Comparison of ENCODE assay signal across 18 cellular contexts in the genomic region with DNA sequence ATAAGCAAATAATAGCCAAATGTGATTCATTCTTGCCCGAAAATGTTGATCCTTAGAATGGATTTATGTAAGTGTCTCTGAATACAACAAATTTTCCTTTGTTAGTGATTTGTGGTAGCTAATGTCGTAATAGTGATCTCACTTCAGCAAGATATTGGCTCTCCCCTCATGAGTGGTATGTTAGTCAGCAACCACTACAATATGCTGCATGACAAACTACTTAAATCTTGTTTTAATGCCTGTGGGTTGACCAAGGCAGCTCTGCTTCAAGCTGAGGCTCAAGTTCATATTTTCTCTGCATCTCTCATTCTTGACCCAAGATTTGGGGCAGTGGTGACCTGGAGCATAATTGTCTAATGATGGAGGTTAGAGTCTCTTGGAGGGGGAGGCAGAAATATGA. TPM values are rescaled to one million over a fixed set of nuclear protein-coding genes. Genes with fewer than 3 reads are reported as not detected.
DNase-seq lines count a peak whose midpoint lies in the region; ATAC-seq, FAIRE-seq and TF ChIP-seq lines count a peak whose summit lies in the region.
"Had no signal": no experiment of that assay in that cellular context is flagged by ENCODE, and none has a peak within 500 bp of the region (broad histone marks: within the 10 kb centered on the region; RNA-seq: fewer than 3 reads in every experiment).

No MANE protein-coding gene starts in this region.

- CTCF ChIA-PET in BJ (lab: Yijun Ruan, JAX): interaction anchor here (0.7 to 2.5 kb wide), 8 partner anchors 11 to 77 kb away, joined by 3 to 12 read pairs (median 4); no protein-coding TSS in a partner anchor

- peak overlapping the region; percentile 79 for H3K9ac ChIP-seq in mesenchymal stem cell (ENCODE audit: low read length)

- H3K23ac ChIP-seq in mesenchymal stem cell (ENCODE audit: low read length in 2 of 2): no peak overlapping the region

- H2AFZ ChIP-seq in mesenchymal stem cell (ENCODE audit: low read depth, low read length): no peak overlapping the region

- no peak overlapping the region for H4K91ac ChIP-seq in mesenchymal stem cell (ENCODE audit: low read length)

- H2BK120ac ChIP-seq in mesenchymal stem cell (ENCODE audit: low read depth, low read length): no peak overlapping the region

- H3K36me3 ChIP-seq in BJ (ENCODE audit: control insufficient read depth, insufficient read depth, low read length) (no peaks in the 10 kb centered on the region), bronchial epithelial cell (ENCODE audit: control insufficient read depth, insufficient read depth, low read length) (no peaks in the 10 kb centered on the region), mesenchymal stem cell (ENCODE audit: control insufficient read depth in 1 of 2, insufficient read depth in 2 of 2, low read depth in 1 of 2, low read length in 2 of 2) (no peaks in the 10 kb centered on the region)
- H3K36me3 ChIP-seq: gastroesophageal sphincter, HAP-1 had no signal

- H3K4me3 Mint-ChIP-seq in activated T-helper 2 cell treated with anti-CD3 and anti-CD28 coated beads, Interferon-gamma antibody, Interleukin-2, Interleukin-4, amounts not matched to agents 10 μg/mL and 5 μg/mL and 100 μg/mL, durations not matched to agents 14 hours and 24 hours and 36 hours (ENCODE audit: low read depth): no peak overlapping the region
- H3K4me3 Mint-ChIP-seq: activated B cell treated with CpG ODN at 0.5 μM for 24 hours; central memory CD8-positive, alpha-beta T cell; neural crest cell had no signal

- H2BK15ac ChIP-seq in mesenchymal stem cell (ENCODE audit: low read depth, poor library complexity, severe bottlenecking): no peak overlapping the region

- POLR2A ChIA-PET in BJ (lab: Charles Lee): interaction anchor here (1.0 kb wide), 1 partner anchor 10 kb away, joined by 3 read pairs; no protein-coding TSS in a partner anchor

- FAIRE-seq in bronchial epithelial cell (lab: Jason Lieb, UNC): no peak

- no peaks in the 10 kb centered on the region for H3K27me3 Mint-ChIP-seq in activated T-helper 2 cell treated with anti-CD3 and anti-CD28 coated beads, Interferon-gamma antibody, Interleukin-2, Interleukin-4, amounts not matched to agents 10 μg/mL and 5 μg/mL and 100 μg/mL, durations not matched to agents 14 hours and 24 hours and 36 hours (ENCODE audit: low read depth)

- no peak overlapping the region for H4K8ac ChIP-seq in mesenchymal stem cell (ENCODE audit: low read length)

- H3K9me3 ChIP-seq in mesenchymal stem cell (ENCODE audit: control insufficient read depth, low read length): no peaks in the 10 kb centered on the region
- H3K9me3 ChIP-seq: gastroesophageal sphincter, HAP-1 had no signal

- H3K14ac ChIP-seq in mesenchymal stem cell (ENCODE audit: low read length in 2 of 2): no peak overlapping the region

- H3K4me3 ChIP-seq in BJ (ENCODE audit: low read depth, low read length) (no peak overlapping the region), bronchial epithelial cell (ENCODE audit: low read depth, low read length) (no peak overlapping the region), mesenchymal stem cell (ENCODE audit: insufficient read depth in 1 of 2, low read depth in 1 of 2, low read length in 2 of 2) (no peak overlapping the region)
- H3K4me3 ChIP-seq: gastroesophageal sphincter, HAP-1 had no signal

- H2AK5ac ChIP-seq in mesenchymal stem cell (ENCODE audit: low read length, severe bottlenecking): no peak overlapping the region

- H3K4me1 ChIP-seq in mesenchymal stem cell (ENCODE audit: control insufficient read depth, insufficient read depth, low read depth, low read length): peaks cover 1% of the 10 kb centered on the region
- H3K4me1 ChIP-seq: HAP-1 had no signal

- WGBS in mesenchymal stem cell: 0% methylated on average over 1 of the region's 2 CpGs

- DNase-seq in BJ (ENCODE audit: low read depth): peak; percentile 95
- peak; percentile 93 for DNase-seq in M059J (ENCODE audit: low read depth)
- peak; percentile 99 for DNase-seq in bronchial epithelial cell (ENCODE audit: low read depth)
- DNase-seq in mesenchymal stem cell: peak; percentile 96
- DNase-seq in NCI-H748 treated with DMSO at 0.1 percent for 48 hours (lab: John Stamatoyannopoulos, UW): no peak
- DNase-seq in NCI-H82 treated with DMSO at 0.1 percent for 48 hours (lab: John Stamatoyannopoulos, UW; ENCODE audit: unreplicated experiment): no peak
- no peak for DNase-seq in activated T-helper 2 cell treated with anti-CD3 and anti-CD28 coated beads, Interferon-gamma antibody, Interleukin-2, Interleukin-4, amounts not matched to agents 10 μg/mL and 5 μg/mL and 100 μg/mL, durations not matched to agents 14 hours and 24 hours and 36 hours (ENCODE audit: low spot score)
- DNase-seq: activated B cell treated with CpG ODN at 0.5 μM for 24 hours; activated T-cell treated with anti-CD3 and anti-CD28 coated beads, Interleukin-2, amount 50 U/mL, for 48 hours; left colon; NCI-H524; SIG-M5; stimulated activated CD4-positive, alpha-beta T cell treated with anti-CD3 and anti-CD28 coated beads, Interleukin-15, amount 100 ng/mL, for 24 hours had no signal

- no peak for ATAC-seq in HG02763 (IDR thresholded peaks at IDR 0.05; ENCODE audit: unreplicated experiment)
- ATAC-seq: gastroesophageal sphincter, left colon had no signal

- no peak overlapping the region for H2BK12ac ChIP-seq in mesenchymal stem cell (ENCODE audit: low read length in 2 of 2)

- intact Hi-C loops in activated T-helper 2 cell treated with anti-CD3 and anti-CD28 coated beads, Interferon-gamma antibody, Interleukin-2, Interleukin-4, amounts not matched to agents 10 μg/mL and 5 μg/mL and 100 μg/mL, durations not matched to agents 14 hours and 24 hours and 36 hours (cut with micrococcal nuclease): no loop called here

- no peak overlapping the region for H2BK5ac ChIP-seq in mesenchymal stem cell (ENCODE audit: low read depth, low read length, poor library complexity, severe bottlenecking)

- no peaks in the 10 kb centered on the region for H3K27me3 ChIP-seq in BJ (ENCODE audit: control insufficient read depth, insufficient read depth, low read length)
- H3K27me3 ChIP-seq in bronchial epithelial cell (ENCODE audit: control insufficient read depth, insufficient read depth, low read length): no peaks in the 10 kb centered on the region
- H3K27me3 ChIP-seq in mesenchymal stem cell (ENCODE audit: control insufficient read depth in 1 of 2, insufficient read depth in 1 of 2, low read length in 2 of 2): no peaks in the 10 kb centered on the region
- H3K27me3 ChIP-seq: gastroesophageal sphincter had no signal

- H3K18ac ChIP-seq in mesenchymal stem cell (ENCODE audit: low read depth in 1 of 2, low read length in 2 of 2): no peak overlapping the region

- H3K4me1 Mint-ChIP-seq in activated T-helper 2 cell treated with anti-CD3 and anti-CD28 coated beads, Interferon-gamma antibody, Interleukin-2, Interleukin-4, amounts not matched to agents 10 μg/mL and 5 μg/mL and 100 μg/mL, durations not matched to agents 14 hours and 24 hours and 36 hours (ENCODE audit: low read depth): no peaks in the 10 kb centered on the region
- H3K4me1 Mint-ChIP-seq: activated B cell treated with CpG ODN at 0.5 μM for 24 hours; central memory CD8-positive, alpha-beta T cell; neural crest cell had no signal

- TF ChIP-seq CTCF in BJ (IDR thresholded peaks at IDR 0.05; ENCODE audit: insufficient read depth, low read depth, low read length): no peak
- TF ChIP-seq CTCF in bronchial epithelial cell (IDR thresholded peaks at IDR 0.05; ENCODE audit: insufficient read depth, low read length, severe bottlenecking): no peak

- no peaks in the 10 kb centered on the region for H3K9me3 Mint-ChIP-seq in activated T-helper 2 cell treated with anti-CD3 and anti-CD28 coated beads, Interferon-gamma antibody, Interleukin-2, Interleukin-4, amounts not matched to agents 10 μg/mL and 5 μg/mL and 100 μg/mL, durations not matched to agents 14 hours and 24 hours and 36 hours
- H3K9me3 Mint-ChIP-seq: activated B cell treated with CpG ODN at 0.5 μM for 24 hours; central memory CD8-positive, alpha-beta T cell; neural crest cell had no signal

- H3K4ac ChIP-seq in mesenchymal stem cell (ENCODE audit: low read depth in 1 of 2, low read length in 2 of 2): no peak overlapping the region

- H3K27ac Mint-ChIP-seq in activated T-helper 2 cell treated with anti-CD3 and anti-CD28 coated beads, Interferon-gamma antibody, Interleukin-2, Interleukin-4, amounts not matched to agents 10 μg/mL and 5 μg/mL and 100 μg/mL, durations not matched to agents 14 hours and 24 hours and 36 hours: no peak overlapping the region
- H3K27ac Mint-ChIP-seq: activated B cell treated with CpG ODN at 0.5 μM for 24 hours had no signal

- no peak overlapping the region for H3K27ac ChIP-seq in mesenchymal stem cell (ENCODE audit: low read length, poor library complexity, severe bottlenecking)
- H3K27ac ChIP-seq: gastroesophageal sphincter had no signal

- no peak overlapping the region for H3K4me2 ChIP-seq in mesenchymal stem cell (ENCODE audit: low read length, poor library complexity, severe bottlenecking)

- no peaks in the 10 kb centered on the region for H3K79me1 ChIP-seq in mesenchymal stem cell (replicated peaks; ENCODE audit: low read length, poor library complexity, severe bottlenecking)

- H3K36me3 Mint-ChIP-seq in activated T-helper 2 cell treated with anti-CD3 and anti-CD28 coated beads, Interferon-gamma antibody, Interleukin-2, Interleukin-4, amounts not matched to agents 10 μg/mL and 5 μg/mL and 100 μg/mL, durations not matched to agents 14 hours and 24 hours and 36 hours (ENCODE audit: low read depth): no peaks in the 10 kb centered on the region

RNA-seq across cellular contexts. Expression of a gene that starts 49.8 kb away (rescaled TPM):
- polyA plus RNA-seq in BJ (2011; rRNA removed): 5.0 and 5.4 TPM in 2 replicates
- polyA minus RNA-seq in BJ (2011; rRNA and poly(A)+ RNA removed): 6.2 and 11.0 TPM in 2 replicates
- total RNA-seq in M059J (2014; rRNA removed; shearing (Covaris generic)): 2.1 and 7.0 TPM in 2 replicates
- 0.53 TPM in 1 of 2 replicates, not detected in the other for total RNA-seq in bronchial epithelial cell
- polyA plus RNA-seq in mesenchymal stem cell (2013, experiment 1 of 2): 0.69 TPM
- polyA plus RNA-seq in mesenchymal stem cell (2013, experiment 2 of 2): 0.86 TPM
- total RNA-seq in activated T-helper 2 cell treated with anti-CD3 and anti-CD28 coated beads, Interferon-gamma antibody, Interleukin-2, Interleukin-4, amounts not matched to agents 10 μg/mL and 5 μg/mL and 100 μg/mL, durations not matched to agents 14 hours and 24 hours and 36 hours: 0.07 TPM in 1 of 2 replicates, not detected in the other
- total RNA-seq: activated B cell treated with CpG ODN at 0.5 μM for 24 hours, neural crest cell had no signal

Comparison
In these comparisons a context has a peak if more than half of its experiments do, and no peak if none do; other contexts are left out.
1. DNase-seq: peak in BJ (single experiment), M059J (single experiment), bronchial epithelial cell (single experiment) and mesenchymal stem cell (single experiment); none in NCI-H748 treated with DMSO at 0.1 percent for 48 hours (single experiment), NCI-H82 treated with DMSO at 0.1 percent for 48 hours (single experiment) and activated T-helper 2 cell treated with anti-CD3 and anti-CD28 coated beads, Interferon-gamma antibody, Interleukin-2, Interleukin-4, amounts not matched to agents 10 μg/mL and 5 μg/mL and 100 μg/mL, durations not matched to agents 14 hours and 24 hours and 36 hours (single experiment).